ENCODE assay signal across 8 cellular contexts in the genomic region with DNA sequence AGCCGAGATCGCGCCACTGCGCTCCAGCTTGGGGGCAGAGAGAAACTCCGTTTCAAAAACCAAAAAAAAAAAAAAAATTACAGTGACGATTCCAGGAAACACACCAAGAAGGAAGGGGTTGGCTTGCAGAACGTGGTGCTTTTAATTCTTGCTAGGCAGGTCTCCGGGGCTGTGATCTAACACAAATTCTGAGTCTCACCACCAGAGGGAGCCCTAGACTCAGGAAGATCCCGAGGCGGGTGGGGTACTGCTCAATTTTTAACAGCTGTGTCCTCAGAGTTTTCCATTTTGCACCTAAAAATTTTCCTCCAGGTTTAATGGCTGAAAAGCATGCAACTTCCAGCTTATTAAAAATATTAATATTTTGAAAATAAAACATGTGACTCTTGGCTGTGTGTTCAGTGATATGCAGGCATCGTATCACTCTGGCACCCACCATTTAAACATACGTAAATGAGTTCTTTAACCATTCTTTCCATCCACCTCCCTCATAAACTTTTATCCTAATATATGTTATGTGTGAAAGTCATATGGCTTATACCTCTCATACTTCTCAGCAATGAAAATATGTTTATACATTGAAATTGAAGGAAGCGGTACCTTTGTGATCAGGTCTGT. TPM values are rescaled to one million over a fixed set of nuclear protein-coding genes. Genes with fewer than 3 reads are reported as not detected.
DNase-seq lines count a peak whose midpoint lies in the region; ATAC-seq and TF ChIP-seq lines count a peak whose summit lies in the region.

No MANE protein-coding gene starts in this region.

- H3K36me3 ChIP-seq in Karpas-422 (ENCODE audit: insufficient read depth, low read length) (no peaks in the 10 kb centered on the region), gastroesophageal sphincter (no peaks in the 10 kb centered on the region), ovary (no peaks in the 10 kb centered on the region)

- H2AFZ ChIP-seq in Karpas-422 (ENCODE audit: low read length) = no peak overlapping the region

- WGBS in gastroesophageal sphincter (ENCODE audit: low coverage in 1 of 2), 2 donors = 13 to 40% methylated on average over 3 to 12 of the region's 13 CpGs
- WGBS in ovary, 3 donors = 13 to 24% (median 14%) methylated on average over 13 of the region's 13 CpGs

- H3K4me2 ChIP-seq in Karpas-422 (ENCODE audit: low read depth, low read length, poor library complexity, severe bottlenecking) = no peak overlapping the region

- intact Hi-C loops in ovary (cut with DNase I) = loop anchor here in 2 of 4 donors (2.0 to 5.0 kb wide), 2 partner anchors 37 to 134 kb away; no protein-coding TSS in a partner anchor

- H3K4me1 ChIP-seq in Karpas-422 (ENCODE audit: low read length) (no peaks in the 10 kb centered on the region), gastroesophageal sphincter (peaks cover 0 to 13% (median 0%) of the 10 kb centered on the region in 3 donors), ovary (ENCODE audit: insufficient read depth) (no peaks in the 10 kb centered on the region)

- H3K27me3 ChIP-seq in Karpas-422 (ENCODE audit: low read length) = no peaks in the 10 kb centered on the region
- no peaks in the 10 kb centered on the region for H3K27me3 ChIP-seq in gastroesophageal sphincter
- H3K27me3 ChIP-seq in ovary = no peaks in the 10 kb centered on the region

- no peaks in the 10 kb centered on the region for H4K20me1 ChIP-seq in Karpas-422 (ENCODE audit: insufficient read depth, low read depth, low read length)

- no peak overlapping the region for H3K4me3 ChIP-seq in Karpas-422 (ENCODE audit: low read length)
- H3K4me3 ChIP-seq in gastroesophageal sphincter = no peak overlapping the region
- no peak overlapping the region for H3K4me3 ChIP-seq in ovary

- no peaks in the 10 kb centered on the region for H3K36me3 Mint-ChIP-seq in type B pancreatic cell

- H3K9me3 ChIP-seq in Karpas-422 (ENCODE audit: low read length) (peaks cover 23% of the 10 kb centered on the region), gastroesophageal sphincter (peaks cover 0 to 14% (median 0%) of the 10 kb centered on the region in 3 donors), ovary (peaks cover 0 to 3% of the 10 kb centered on the region in 2 donors)

- ATAC-seq in gastroesophageal sphincter = peak; percentile 74

- peaks cover 5% of the 10 kb centered on the region for H3K9me3 Mint-ChIP-seq in type B pancreatic cell

- no peak overlapping the region for H3K4me3 Mint-ChIP-seq in type B pancreatic cell

- H3K9ac ChIP-seq in Karpas-422 (ENCODE audit: low read length) = no peak overlapping the region

- no peak for TF ChIP-seq EP300 in gastroesophageal sphincter (IDR thresholded peaks at IDR 0.05)
- TF ChIP-seq EP300 in ovary (IDR thresholded peaks at IDR 0.05) = no peak

- H3K27ac ChIP-seq in Karpas-422 (ENCODE audit: low read length) = no peak overlapping the region
- no peak overlapping the region for H3K27ac ChIP-seq in gastroesophageal sphincter
- no peak overlapping the region for H3K27ac ChIP-seq in ovary

- DNase-seq in NCI-H82 (lab: John Stamatoyannopoulos, UW) (peak; percentile 77), NCI-H82 treated with DMSO at 0.1 percent for 48 hours (lab: John Stamatoyannopoulos, UW; ENCODE audit: unreplicated experiment) (no peak), Karpas-422 (peak; percentile 89), SK-MEL-5 (ENCODE audit: low read depth, low spot score) (peak; percentile 81), ovary (peak; percentile 66 to 80 (median 69)), type B pancreatic cell (ENCODE audit: extremely low spot score, unreplicated experiment) (peak; percentile 80)
- peak; percentile 87 for DNase-seq in activated effector memory CD4-positive, alpha-beta T cell treated with anti-CD3 and anti-CD28 coated beads, Interleukin-2, amount 50 U/mL, for 16 hours

- no peaks in the 10 kb centered on the region for H3K9me2 ChIP-seq in Karpas-422 (replicated peaks; ENCODE audit: insufficient read depth, low read length)

- peaks cover 3% of the 10 kb centered on the region for H3K27me3 Mint-ChIP-seq in type B pancreatic cell

- H3K4me1 Mint-ChIP-seq in type B pancreatic cell (ENCODE audit: unreplicated experiment) = no peaks in the 10 kb centered on the region

- TF ChIP-seq POLR2A in gastroesophageal sphincter (IDR thresholded peaks at IDR 0.05) (no peak), ovary (IDR thresholded peaks at IDR 0.05) (no peak)

- H3K79me2 ChIP-seq in Karpas-422 (ENCODE audit: low read length) = no peaks in the 10 kb centered on the region

- in situ Hi-C loops in SK-MEL-5 (cut with HindIII; ENCODE audit: low pct_unique_long_range_greater_than_20kb, low sequenced_read_pairs) = no loop called here

- TF ChIP-seq CTCF in gastroesophageal sphincter (IDR thresholded peaks at IDR 0.05) (peak; percentile 80 to 90 (median 84)), ovary (IDR thresholded peaks at IDR 0.05) (peak; percentile 52 to 78 (median 65)), type B pancreatic cell (conservative IDR thresholded peaks at IDR 0.05) (peak; percentile 93)

- no peak overlapping the region for H3K27ac Mint-ChIP-seq in type B pancreatic cell

RNA-seq across cellular contexts. Expression of gene NUB1, which starts 26.5 kb away (rescaled TPM):
- total RNA-seq in Karpas-422 (2014; rRNA removed; shearing (Covaris generic); ENCODE audit: low replicate concordance) = 40.0 and 53.0 TPM in 2 replicates
- total RNA-seq in SK-MEL-5 (2014; rRNA removed; shearing (Covaris generic)) = 73.4 and 80.6 TPM in 2 replicates
- 63.4 and 69.1 TPM in 2 replicates for polyA plus RNA-seq in SK-MEL-5 (2015; cell fraction: cytosol; rRNA removed)
- 53.9 and 59.9 TPM in 2 replicates for polyA plus RNA-seq in SK-MEL-5 (2015; cell fraction: nucleus; rRNA removed)
- total RNA-seq in gastroesophageal sphincter (10 to 100 TPM; 50.5 to 60.3 (median 54.8) TPM), ovary (10 to 100 TPM; 38.6 to 57.3 (median 45.6) TPM), type B pancreatic cell (ENCODE audit: low replicate concordance) (49.3 and 54.3 TPM in 2 replicates)
- 100 to 1,000 TPM in 1 of 2 donors, 10 to 100 TPM in 1; 33.8 to 162 TPM for polyA plus RNA-seq in ovary
